2 cellular contexts compared by ENCODE assay signal in the genomic region with DNA sequence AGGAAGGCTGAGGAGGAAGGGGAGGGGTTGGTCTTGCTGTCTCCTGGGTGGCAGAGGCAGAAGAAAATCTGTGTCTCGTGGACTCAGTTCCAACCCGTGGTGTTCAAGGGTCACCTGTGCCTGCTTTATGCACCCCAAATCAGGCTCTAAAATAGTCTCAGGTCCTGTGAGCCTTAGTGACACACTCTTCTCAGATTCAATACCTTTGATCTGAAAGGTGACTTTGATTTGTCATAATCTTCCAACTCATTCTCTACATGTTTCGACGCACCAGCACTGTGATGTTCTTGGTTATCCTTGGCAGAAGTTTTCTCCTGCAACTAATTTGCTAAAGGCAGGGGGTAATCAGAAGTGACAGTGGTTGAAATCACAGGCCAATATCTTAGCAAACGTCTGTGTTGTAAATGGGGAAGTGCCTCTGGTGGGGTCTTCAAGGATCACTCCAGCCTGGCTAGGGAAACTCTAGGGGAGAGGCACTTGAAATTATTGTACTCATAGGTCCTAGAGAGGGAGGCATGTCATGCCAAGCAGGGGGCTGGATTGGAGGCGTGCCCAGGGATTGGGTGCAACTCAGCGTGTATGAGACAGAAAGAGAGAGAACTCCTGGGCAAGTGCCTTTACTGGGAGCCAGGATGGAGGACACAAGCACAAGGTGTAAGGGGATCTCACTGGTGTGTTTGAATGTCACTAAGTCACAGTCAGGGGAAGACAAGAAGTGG.
TF ChIP-seq lines count a peak whose summit lies in the region.

No MANE protein-coding gene starts in this region.

TF ChIP-seq in A549, 52 proteins besides CTCF, POLR2A, EP300 and RAD21 (continued from another document):
- TF ChIP-seq SMC3 (IDR thresholded peaks at IDR 0.05) (no peak), TP53 (CRISPR knock-in tag; IDR thresholded peaks at IDR 0.05) (no peak), CEBPB (IDR thresholded peaks at IDR 0.05) (no peak), ZC3H11A (IDR thresholded peaks at IDR 0.05) (no peak), KDM5A (IDR thresholded peaks at IDR 0.05) (no peak), RARB (CRISPR knock-in tag; IDR thresholded peaks at IDR 0.05) (no peak), SREBF2 (IDR thresholded peaks at IDR 0.05) (no peak), FOXS1 (CRISPR knock-in tag; IDR thresholded peaks at IDR 0.05) (no peak), NPAS2 (CRISPR knock-in tag; IDR thresholded peaks at IDR 0.05; ENCODE audit: borderline replicate concordance) (no peak), MYC (IDR thresholded peaks at IDR 0.05; ENCODE audit: borderline replicate concordance, low read length) (no peak), HOXB13 (CRISPR knock-in tag; IDR thresholded peaks at IDR 0.05; ENCODE audit: low read depth) (no peak), FOSL2 (IDR thresholded peaks at IDR 0.05) (no peak), FOSL2 (CRISPR knock-in tag; IDR thresholded peaks at IDR 0.05) (no peak), KDM1A (IDR thresholded peaks at IDR 0.05; ENCODE audit: low read depth) (no peak), ZSCAN20 (CRISPR knock-in tag; IDR thresholded peaks at IDR 0.05) (no peak), CBX2 (IDR thresholded peaks at IDR 0.05; ENCODE audit: borderline replicate concordance, low read depth) (no peak)
- TF ChIP-seq, protein P1, sequence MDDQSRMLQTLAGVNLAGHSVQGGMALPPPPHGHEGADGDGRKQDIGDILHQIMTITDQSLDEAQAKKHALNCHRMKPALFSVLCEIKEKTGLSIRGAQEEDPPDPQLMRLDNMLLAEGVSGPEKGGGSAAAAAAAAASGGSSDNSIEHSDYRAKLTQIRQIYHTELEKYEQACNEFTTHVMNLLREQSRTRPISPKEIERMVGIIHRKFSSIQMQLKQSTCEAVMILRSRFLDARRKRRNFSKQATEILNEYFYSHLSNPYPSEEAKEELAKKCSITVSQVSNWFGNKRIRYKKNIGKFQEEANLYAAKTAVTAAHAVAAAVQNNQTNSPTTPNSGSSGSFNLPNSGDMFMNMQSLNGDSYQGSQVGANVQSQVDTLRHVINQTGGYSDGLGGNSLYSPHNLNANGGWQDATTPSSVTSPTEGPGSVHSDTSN (IDR thresholded peaks at IDR 0.05): no peak
- TF ChIP-seq, protein P2, sequence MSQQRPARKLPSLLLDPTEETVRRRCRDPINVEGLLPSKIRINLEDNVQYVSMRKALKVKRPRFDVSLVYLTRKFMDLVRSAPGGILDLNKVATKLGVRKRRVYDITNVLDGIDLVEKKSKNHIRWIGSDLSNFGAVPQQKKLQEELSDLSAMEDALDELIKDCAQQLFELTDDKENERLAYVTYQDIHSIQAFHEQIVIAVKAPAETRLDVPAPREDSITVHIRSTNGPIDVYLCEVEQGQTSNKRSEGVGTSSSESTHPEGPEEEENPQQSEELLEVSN (IDR thresholded peaks at IDR 0.05; ENCODE audit: borderline replicate concordance, low read depth): no peak
- TF ChIP-seq, protein P3, sequence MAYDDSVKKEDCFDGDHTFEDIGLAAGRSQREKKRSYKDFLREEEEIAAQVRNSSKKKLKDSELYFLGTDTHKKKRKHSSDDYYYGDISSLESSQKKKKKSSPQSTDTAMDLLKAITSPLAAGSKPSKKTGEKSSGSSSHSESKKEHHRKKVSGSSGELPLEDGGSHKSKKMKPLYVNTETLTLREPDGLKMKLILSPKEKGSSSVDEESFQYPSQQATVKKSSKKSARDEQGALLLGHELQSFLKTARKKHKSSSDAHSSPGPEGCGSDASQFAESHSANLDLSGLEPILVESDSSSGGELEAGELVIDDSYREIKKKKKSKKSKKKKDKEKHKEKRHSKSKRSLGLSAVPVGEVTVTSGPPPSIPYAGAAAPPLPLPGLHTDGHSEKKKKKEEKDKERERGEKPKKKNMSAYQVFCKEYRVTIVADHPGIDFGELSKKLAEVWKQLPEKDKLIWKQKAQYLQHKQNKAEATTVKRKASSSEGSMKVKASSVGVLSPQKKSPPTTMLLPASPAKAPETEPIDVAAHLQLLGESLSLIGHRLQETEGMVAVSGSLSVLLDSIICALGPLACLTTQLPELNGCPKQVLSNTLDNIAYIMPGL (CRISPR knock-in tag; IDR thresholded peaks at IDR 0.05; ENCODE audit: borderline replicate concordance): no peak
- TF ChIP-seq, protein P4, sequence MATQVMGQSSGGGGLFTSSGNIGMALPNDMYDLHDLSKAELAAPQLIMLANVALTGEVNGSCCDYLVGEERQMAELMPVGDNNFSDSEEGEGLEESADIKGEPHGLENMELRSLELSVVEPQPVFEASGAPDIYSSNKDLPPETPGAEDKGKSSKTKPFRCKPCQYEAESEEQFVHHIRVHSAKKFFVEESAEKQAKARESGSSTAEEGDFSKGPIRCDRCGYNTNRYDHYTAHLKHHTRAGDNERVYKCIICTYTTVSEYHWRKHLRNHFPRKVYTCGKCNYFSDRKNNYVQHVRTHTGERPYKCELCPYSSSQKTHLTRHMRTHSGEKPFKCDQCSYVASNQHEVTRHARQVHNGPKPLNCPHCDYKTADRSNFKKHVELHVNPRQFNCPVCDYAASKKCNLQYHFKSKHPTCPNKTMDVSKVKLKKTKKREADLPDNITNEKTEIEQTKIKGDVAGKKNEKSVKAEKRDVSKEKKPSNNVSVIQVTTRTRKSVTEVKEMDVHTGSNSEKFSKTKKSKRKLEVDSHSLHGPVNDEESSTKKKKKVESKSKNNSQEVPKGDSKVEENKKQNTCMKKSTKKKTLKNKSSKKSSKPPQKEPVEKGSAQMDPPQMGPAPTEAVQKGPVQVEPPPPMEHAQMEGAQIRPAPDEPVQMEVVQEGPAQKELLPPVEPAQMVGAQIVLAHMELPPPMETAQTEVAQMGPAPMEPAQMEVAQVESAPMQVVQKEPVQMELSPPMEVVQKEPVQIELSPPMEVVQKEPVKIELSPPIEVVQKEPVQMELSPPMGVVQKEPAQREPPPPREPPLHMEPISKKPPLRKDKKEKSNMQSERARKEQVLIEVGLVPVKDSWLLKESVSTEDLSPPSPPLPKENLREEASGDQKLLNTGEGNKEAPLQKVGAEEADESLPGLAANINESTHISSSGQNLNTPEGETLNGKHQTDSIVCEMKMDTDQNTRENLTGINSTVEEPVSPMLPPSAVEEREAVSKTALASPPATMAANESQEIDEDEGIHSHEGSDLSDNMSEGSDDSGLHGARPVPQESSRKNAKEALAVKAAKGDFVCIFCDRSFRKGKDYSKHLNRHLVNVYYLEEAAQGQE (IDR thresholded peaks at IDR 0.05): no peak

TF ChIP-seq in GM23338, 12 proteins besides CTCF, POLR2A, EP300 and RAD21:
- TF ChIP-seq ZNF114 (CRISPR knock-in tag; IDR thresholded peaks at IDR 0.05) (no peak), EZH2 (IDR thresholded peaks at IDR 0.05; ENCODE audit: low read depth, unreplicated experiment) (no peak), JUNB (IDR thresholded peaks at IDR 0.05; ENCODE audit: unreplicated experiment) (no peak), EZH2phosphoT487 (IDR thresholded peaks at IDR 0.05; ENCODE audit: unreplicated experiment) (no peak), POLR2AphosphoS5 (IDR thresholded peaks at IDR 0.05; ENCODE audit: low read depth) (no peak), NANOG (IDR thresholded peaks at IDR 0.05; ENCODE audit: borderline replicate concordance) (no peak), STAT1 (IDR thresholded peaks at IDR 0.05; ENCODE audit: unreplicated experiment) (no peak), CREB1 (CRISPR knock-in tag; IDR thresholded peaks at IDR 0.05; ENCODE audit: low read depth) (no peak)
- TF ChIP-seq, protein P5, sequence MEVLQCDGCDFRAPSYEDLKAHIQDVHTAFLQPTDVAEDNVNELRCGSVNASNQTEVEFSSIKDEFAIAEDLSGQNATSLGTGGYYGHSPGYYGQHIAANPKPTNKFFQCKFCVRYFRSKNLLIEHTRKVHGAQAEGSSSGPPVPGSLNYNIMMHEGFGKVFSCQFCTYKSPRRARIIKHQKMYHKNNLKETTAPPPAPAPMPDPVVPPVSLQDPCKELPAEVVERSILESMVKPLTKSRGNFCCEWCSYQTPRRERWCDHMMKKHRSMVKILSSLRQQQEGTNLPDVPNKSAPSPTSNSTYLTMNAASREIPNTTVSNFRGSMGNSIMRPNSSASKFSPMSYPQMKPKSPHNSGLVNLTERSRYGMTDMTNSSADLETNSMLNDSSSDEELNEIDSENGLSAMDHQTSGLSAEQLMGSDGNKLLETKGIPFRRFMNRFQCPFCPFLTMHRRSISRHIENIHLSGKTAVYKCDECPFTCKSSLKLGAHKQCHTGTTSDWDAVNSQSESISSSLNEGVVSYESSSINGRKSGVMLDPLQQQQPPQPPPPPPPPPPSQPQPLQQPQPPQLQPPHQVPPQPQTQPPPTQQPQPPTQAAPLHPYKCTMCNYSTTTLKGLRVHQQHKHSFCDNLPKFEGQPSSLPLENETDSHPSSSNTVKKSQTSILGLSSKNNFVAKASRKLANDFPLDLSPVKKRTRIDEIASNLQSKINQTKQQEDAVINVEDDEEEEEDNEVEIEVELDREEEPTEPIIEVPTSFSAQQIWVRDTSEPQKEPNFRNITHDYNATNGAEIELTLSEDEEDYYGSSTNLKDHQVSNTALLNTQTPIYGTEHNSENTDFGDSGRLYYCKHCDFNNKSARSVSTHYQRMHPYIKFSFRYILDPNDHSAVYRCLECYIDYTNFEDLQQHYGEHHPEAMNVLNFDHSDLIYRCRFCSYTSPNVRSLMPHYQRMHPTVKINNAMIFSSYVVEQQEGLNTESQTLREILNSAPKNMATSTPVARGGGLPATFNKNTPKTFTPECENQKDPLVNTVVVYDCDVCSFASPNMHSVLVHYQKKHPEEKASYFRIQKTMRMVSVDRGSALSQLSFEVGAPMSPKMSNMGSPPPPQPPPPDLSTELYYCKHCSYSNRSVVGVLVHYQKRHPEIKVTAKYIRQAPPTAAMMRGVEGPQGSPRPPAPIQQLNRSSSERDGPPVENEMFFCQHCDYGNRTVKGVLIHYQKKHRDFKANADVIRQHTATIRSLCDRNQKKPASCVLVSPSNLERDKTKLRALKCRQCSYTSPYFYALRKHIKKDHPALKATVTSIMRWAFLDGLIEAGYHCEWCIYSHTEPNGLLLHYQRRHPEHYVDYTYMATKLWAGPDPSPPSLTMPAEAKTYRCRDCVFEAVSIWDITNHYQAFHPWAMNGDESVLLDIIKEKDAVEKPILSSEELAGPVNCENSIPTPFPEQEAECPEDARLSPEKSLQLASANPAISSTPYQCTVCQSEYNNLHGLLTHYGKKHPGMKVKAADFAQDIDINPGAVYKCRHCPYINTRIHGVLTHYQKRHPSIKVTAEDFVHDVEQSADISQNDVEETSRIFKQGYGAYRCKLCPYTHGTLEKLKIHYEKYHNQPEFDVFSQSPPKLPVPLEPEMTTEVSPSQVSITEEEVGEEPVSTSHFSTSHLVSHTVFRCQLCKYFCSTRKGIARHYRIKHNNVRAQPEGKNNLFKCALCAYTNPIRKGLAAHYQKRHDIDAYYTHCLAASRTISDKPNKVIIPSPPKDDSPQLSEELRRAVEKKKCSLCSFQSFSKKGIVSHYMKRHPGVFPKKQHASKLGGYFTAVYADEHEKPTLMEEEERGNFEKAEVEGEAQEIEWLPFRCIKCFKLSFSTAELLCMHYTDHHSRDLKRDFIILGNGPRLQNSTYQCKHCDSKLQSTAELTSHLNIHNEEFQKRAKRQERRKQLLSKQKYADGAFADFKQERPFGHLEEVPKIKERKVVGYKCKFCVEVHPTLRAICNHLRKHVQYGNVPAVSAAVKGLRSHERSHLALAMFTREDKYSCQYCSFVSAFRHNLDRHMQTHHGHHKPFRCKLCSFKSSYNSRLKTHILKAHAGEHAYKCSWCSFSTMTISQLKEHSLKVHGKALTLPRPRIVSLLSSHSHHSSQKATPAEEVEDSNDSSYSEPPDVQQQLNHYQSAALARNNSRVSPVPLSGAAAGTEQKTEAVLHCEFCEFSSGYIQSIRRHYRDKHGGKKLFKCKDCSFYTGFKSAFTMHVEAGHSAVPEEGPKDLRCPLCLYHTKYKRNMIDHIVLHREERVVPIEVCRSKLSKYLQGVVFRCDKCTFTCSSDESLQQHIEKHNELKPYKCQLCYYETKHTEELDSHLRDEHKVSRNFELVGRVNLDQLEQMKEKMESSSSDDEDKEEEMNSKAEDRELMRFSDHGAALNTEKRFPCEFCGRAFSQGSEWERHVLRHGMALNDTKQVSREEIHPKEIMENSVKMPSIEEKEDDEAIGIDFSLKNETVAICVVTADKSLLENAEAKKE (CRISPR knock-in tag; IDR thresholded peaks at IDR 0.05): no peak
- TF ChIP-seq, protein P4 (IDR thresholded peaks at IDR 0.05; ENCODE audit: unreplicated experiment): no peak
TF ChIP-seq in GM23338: peak in this region for 0.
